24 cellular contexts compared by ENCODE assay signal in the genomic region with DNA sequence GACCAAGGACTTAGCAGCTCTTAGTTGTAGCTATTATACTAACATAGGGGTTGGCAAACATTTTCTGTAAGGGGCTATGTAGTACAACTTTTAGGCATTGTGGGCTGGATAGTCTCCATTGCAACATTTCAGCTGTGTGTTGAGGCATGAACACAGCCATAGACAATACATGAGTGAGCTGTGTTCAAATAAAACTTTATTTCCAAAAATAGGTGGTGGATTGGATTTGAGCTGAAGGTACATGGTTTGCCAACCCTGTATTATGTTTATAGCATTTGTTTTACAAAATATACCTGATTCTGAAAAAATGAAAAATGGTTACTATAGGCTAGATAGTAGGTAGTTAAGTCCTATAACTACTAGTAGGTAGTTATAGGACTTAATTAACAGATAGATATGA.
"Had no signal": no experiment of that assay in that cellular context is flagged by ENCODE, and none has a peak within 500 bp of the region (broad histone marks: within the 10 kb centered on the region; RNA-seq: fewer than 3 reads in every experiment).

No MANE protein-coding gene starts in this region.

- H3K36me3 ChIP-seq: colonic mucosa, pancreas, prostate gland, right lobe of liver had no signal

- H3K79me2 ChIP-seq: hepatocyte had no signal

- FAIRE-seq: endothelial cell of umbilical vein, pancreas had no signal

- H3K4me1 Mint-ChIP-seq: stimulated activated naive B cell treated with anti-CD40 and anti-IgM and Interleukin-4, amounts not matched to agents 10 μg/mL and 1 μg/mL and 100 μg/mL, for 72 hours; stimulated activated naive CD8-positive, alpha-beta T cell treated with anti-CD3 and anti-CD28 coated beads, Interleukin-15, amount 100 ng/mL, for 72 hours had no signal

- H3K27ac ChIP-seq: colonic mucosa, foreskin keratinocyte, hepatocyte, neural progenitor cell, pancreas, prostate gland, right lobe of liver, testis, tibial nerve, upper lobe of right lung, vagina had no signal

- H3K27me3 ChIP-seq: colonic mucosa, foreskin keratinocyte, hepatocyte, neural progenitor cell, pancreas, right lobe of liver, testis, tibial nerve, upper lobe of right lung, vagina had no signal

- H3K4me3 ChIP-seq: colonic mucosa, hepatocyte, mucosa of descending colon, neural progenitor cell, pancreas, prostate gland, right lobe of liver, testis, tibial nerve, upper lobe of right lung, vagina had no signal

- H3K4me1 ChIP-seq: colonic mucosa, foreskin keratinocyte, neural progenitor cell, pancreas, prostate gland, right lobe of liver, testis, tibial nerve, upper lobe of right lung, vagina had no signal

- H2AFZ ChIP-seq: hepatocyte, neural progenitor cell had no signal

- H3K27me3 Mint-ChIP-seq: naive thymus-derived CD8-positive, alpha-beta T cell; stimulated activated naive B cell treated with anti-CD40 and anti-IgM and Interleukin-4, amounts not matched to agents 10 μg/mL and 1 μg/mL and 100 μg/mL, for 72 hours; stimulated activated naive CD8-positive, alpha-beta T cell treated with anti-CD3 and anti-CD28 coated beads, Interleukin-15, amount 100 ng/mL, for 72 hours had no signal

- H3K27ac Mint-ChIP-seq: endodermal cell; neural progenitor cell; stimulated activated naive B cell treated with anti-CD40 and anti-IgM and Interleukin-4, amounts not matched to agents 10 μg/mL and 1 μg/mL and 100 μg/mL, for 72 hours; stimulated activated naive CD8-positive, alpha-beta T cell treated with anti-CD3 and anti-CD28 coated beads, Interleukin-15, amount 100 ng/mL, for 72 hours had no signal

- DNase-seq: colonic mucosa; effector CD4-positive, alpha-beta T cell; endodermal cell; erythroblast; foreskin keratinocyte; kidney glomerular epithelial cell; mammary epithelial cell; mucosa of descending colon; naive thymus-derived CD8-positive, alpha-beta T cell; nucleus accumbens; pancreas; retina; right lobe of liver; stimulated activated CD4-positive, alpha-beta T cell treated with anti-CD3 and anti-CD28 coated beads, Interleukin-4, amount 100 ng/mL, for 24 hours; stimulated activated naive B cell treated with anti-CD40 and anti-IgM and Interleukin-4, amounts not matched to agents 10 μg/mL and 1 μg/mL and 100 μg/mL, for 72 hours; stimulated activated naive CD8-positive, alpha-beta T cell treated with anti-CD3 and anti-CD28 coated beads, Interleukin-15, amount 100 ng/mL, for 72 hours; testis; upper lobe of right lung had no signal

- H3K4me3 Mint-ChIP-seq: endodermal cell; naive thymus-derived CD8-positive, alpha-beta T cell; neural progenitor cell; stimulated activated naive B cell treated with anti-CD40 and anti-IgM and Interleukin-4, amounts not matched to agents 10 μg/mL and 1 μg/mL and 100 μg/mL, for 72 hours; stimulated activated naive CD8-positive, alpha-beta T cell treated with anti-CD3 and anti-CD28 coated beads, Interleukin-15, amount 100 ng/mL, for 72 hours had no signal

- H3K9me3 Mint-ChIP-seq: endodermal cell; naive thymus-derived CD8-positive, alpha-beta T cell; neural progenitor cell; stimulated activated naive B cell treated with anti-CD40 and anti-IgM and Interleukin-4, amounts not matched to agents 10 μg/mL and 1 μg/mL and 100 μg/mL, for 72 hours; stimulated activated naive CD8-positive, alpha-beta T cell treated with anti-CD3 and anti-CD28 coated beads, Interleukin-15, amount 100 ng/mL, for 72 hours had no signal

- H3K9me3 ChIP-seq: colonic mucosa, mucosa of descending colon, pancreas, prostate gland, right lobe of liver, testis, tibial nerve, upper lobe of right lung, vagina had no signal

- H3K4me2 ChIP-seq: hepatocyte, neural progenitor cell had no signal
